25 cellular contexts compared by ENCODE assay signal in genomic region chr10:16929067-16929466, GRCh38.
DNase-seq lines count a peak whose midpoint lies in the region; ATAC-seq, FAIRE-seq and TF ChIP-seq lines count a peak whose summit lies in the region.
"Had no signal": no experiment of that assay in that cellular context is flagged by ENCODE, and none has a peak within 500 bp of the region (broad histone marks: within the 10 kb centered on the region; RNA-seq: fewer than 3 reads in every experiment).

No MANE protein-coding gene starts in this region.

- H3K4me3 ChIP-seq in H1 (ENCODE audit: extremely low read depth in 1 of 4, insufficient read depth in 2 of 4, low read depth in 3 of 4, low read length in 4 of 4): peak overlapping the region in 1 of 4 experiments; percentile 7; a peak in 1 of 8 replicates
- H3K4me3 ChIP-seq in mesodermal cell (ENCODE audit: extremely low read depth, insufficient read depth, low read length, poor library complexity, severe bottlenecking): no peak overlapping the region
- no peak overlapping the region for H3K4me3 ChIP-seq in smooth muscle cell
- no peak overlapping the region for H3K4me3 ChIP-seq in Peyer's patch
- H3K4me3 ChIP-seq: SJSA1 had no signal

- TF ChIP-seq CTCF in H1 (IDR thresholded peaks at IDR 0.05; ENCODE audit: control extremely low read depth in 1 of 3, insufficient read depth in 1 of 3, low read depth in 1 of 3, low read length in 3 of 3): no peak
- TF ChIP-seq CTCF in smooth muscle cell (IDR thresholded peaks at IDR 0.05; ENCODE audit: borderline replicate concordance, insufficient read depth, poor library complexity, severe bottlenecking): no peak
- no peak for TF ChIP-seq CTCF in Peyer's patch (IDR thresholded peaks at IDR 0.05)

- H4K8ac ChIP-seq in H1 (ENCODE audit: extremely low read depth, insufficient read depth, low read length): no peak overlapping the region

- no peaks in the 10 kb centered on the region for H3K79me1 ChIP-seq in H1 (ENCODE audit: low read depth, low read length)

- H4K20me1 ChIP-seq in H1 (replicated peaks in 1 of 2; ENCODE audit: control insufficient read depth in 1 of 2, insufficient read depth in 2 of 2, low read length in 2 of 2): no peaks in the 10 kb centered on the region
- no peaks in the 10 kb centered on the region for H4K20me1 ChIP-seq in smooth muscle cell (ENCODE audit: low read depth)

- H2BK5ac ChIP-seq in H1 (ENCODE audit: low read depth, low read length): no peak overlapping the region

- H3F3A ChIP-seq in smooth muscle cell (ENCODE audit: low read depth): no peaks in the 10 kb centered on the region

- H3K4me2 ChIP-seq in H1 (ENCODE audit: insufficient read depth in 1 of 2, low read depth in 2 of 2, low read length in 2 of 2) (0 out of 4 replicates have a peak overlapping the region, but pooled peaks of 1 of the 2 experiments have one; percentile 2), smooth muscle cell (no peak overlapping the region)

- TF ChIP-seq EP300 in H1 (IDR thresholded peaks at IDR 0.05; ENCODE audit: borderline replicate concordance in 1 of 2, low read depth in 2 of 2, low read length in 2 of 2): no peak

- H2BK15ac ChIP-seq in H1 (ENCODE audit: low read length): no peak overlapping the region

- H3K23ac ChIP-seq in H1 (ENCODE audit: insufficient read length): no peak overlapping the region

- no peaks in the 10 kb centered on the region for H3K23me2 ChIP-seq in H1 (ENCODE audit: low read depth, low read length)

- H3K27ac ChIP-seq in H1 (ENCODE audit: low read depth, low read length): no peak overlapping the region
- H3K27ac ChIP-seq in mesodermal cell (ENCODE audit: low read depth, low read length, severe bottlenecking): peak overlapping the region; percentile 23
- H3K27ac ChIP-seq in smooth muscle cell (ENCODE audit: low read depth): no peak overlapping the region
- no peak overlapping the region for H3K27ac ChIP-seq in Peyer's patch
- H3K27ac ChIP-seq: 22Rv1, C4-2B, SJSA1 had no signal

- CTCF ChIA-PET in H1 (lab: Charles Lee; ENCODE audit: partially characterized antibody): no interaction called here

- no peak overlapping the region for H3K56ac ChIP-seq in H1 (replicated peaks; ENCODE audit: insufficient read length, low read depth, low read length)

- no peak overlapping the region for H2BK20ac ChIP-seq in H1 (ENCODE audit: low read length)

- TF ChIP-seq RAD21 in H1 (IDR thresholded peaks at IDR 0.05 in 1 of 2, conservative IDR thresholded peaks at IDR 0.05 in 1 of 2; ENCODE audit: low read depth in 2 of 2, low read length in 2 of 2): no peak

- no peak overlapping the region for H3K14ac ChIP-seq in H1 (ENCODE audit: insufficient read length)

- no peaks in the 10 kb centered on the region for H3K36me3 ChIP-seq in H1 (ENCODE audit: control insufficient read depth in 2 of 4, insufficient read depth in 4 of 4, low read length in 3 of 4)
- no peaks in the 10 kb centered on the region for H3K36me3 ChIP-seq in mesodermal cell (ENCODE audit: control insufficient read depth, insufficient read depth, low read length)
- H3K36me3 ChIP-seq in smooth muscle cell (ENCODE audit: low read depth): no peaks in the 10 kb centered on the region
- peaks cover 0 to 5% (median 0%) of the 10 kb centered on the region in 3 donors for H3K36me3 ChIP-seq in Peyer's patch
- H3K36me3 ChIP-seq: SJSA1 had no signal

- TF ChIP-seq POLR2A in H1 (IDR thresholded peaks at IDR 0.05; ENCODE audit: control extremely low read depth in 1 of 2, low read depth in 2 of 2, low read length in 2 of 2) (no peak), Peyer's patch (IDR thresholded peaks at IDR 0.05) (no peak)

- H3K9me3 ChIP-seq in H1 (ENCODE audit: insufficient read depth in 2 of 2, low read depth in 1 of 2, low read length in 1 of 2) (no peaks in the 10 kb centered on the region), mesodermal cell (ENCODE audit: control insufficient read depth, low read length) (no peaks in the 10 kb centered on the region), smooth muscle cell (replicated peaks; ENCODE audit: low read depth) (no peaks in the 10 kb centered on the region), Peyer's patch (no peaks in the 10 kb centered on the region)
- H3K9me3 ChIP-seq: SJSA1 had no signal

- 52% methylated on average over 4 of the region's 4 CpGs; no CpG with 5 or more reads in 1 of the 2 experiments for WGBS in H1 (ENCODE audit: extremely low coverage in 1 of 2, insufficient coverage in 1 of 2, insufficient read length in 1 of 2, insufficient replicate concordance in 2 of 2, low coverage in 1 of 2, low lambda C conversion rate in 2 of 2, missing lambda C conversion rate in 1 of 2), 2 experiments
- 50 to 71% methylated on average over 2 of the region's 4 CpGs for WGBS in mesodermal cell (ENCODE audit: insufficient coverage in 2 of 2), 2 experiments
- WGBS in smooth muscle cell (ENCODE audit: low lambda C conversion rate): 53% methylated on average over 4 of the region's 4 CpGs

- no peak for FAIRE-seq in H1 (lab: Jason Lieb, UNC)
- FAIRE-seq: GM12891 had no signal

- no peak overlapping the region for H4K5ac ChIP-seq in H1 (ENCODE audit: insufficient read length, low read depth, low read length)

- ATAC-seq in GM21786 (IDR thresholded peaks at IDR 0.05; ENCODE audit: unreplicated experiment): no peak
- ATAC-seq: HCT116, Right ventricle myocardium inferior had no signal

- H3K4me1 ChIP-seq in H1 (replicated peaks in 1 of 4; ENCODE audit: control insufficient read depth in 3 of 4, insufficient read depth in 4 of 4, low read length in 3 of 4) (peaks cover 0 to 3% (median 0%) of the 10 kb centered on the region in 4 experiments; a peak in 3 of 7 replicates), mesodermal cell (ENCODE audit: control insufficient read depth, insufficient read depth, low read length, poor library complexity, severe bottlenecking) (peaks cover 11% of the 10 kb centered on the region), smooth muscle cell (ENCODE audit: low read depth) (peaks cover 3% of the 10 kb centered on the region), Peyer's patch (no peaks in the 10 kb centered on the region)

- H2BK120ac ChIP-seq in H1 (replicated peaks; ENCODE audit: low read depth, low read length): no peak overlapping the region

- peak; percentile 17 for DNase-seq in NCI-H748 (lab: John Stamatoyannopoulos, UW; ENCODE audit: unreplicated experiment)
- DNase-seq in NCI-H748 treated with DMSO at 0.1 percent for 48 hours (lab: John Stamatoyannopoulos, UW): no peak
- DNase-seq in H1 (ENCODE audit: low read depth in 1 of 2, low spot score in 2 of 2): no peak
- DNase-seq in smooth muscle cell (lab: John Stamatoyannopoulos, UW; ENCODE audit: unreplicated experiment): no peak
- no peak for DNase-seq in Peyer's patch
- no peak for DNase-seq in GM19238 (ENCODE audit: insufficient read length, low spot score)
- DNase-seq: CD8-positive, alpha-beta memory T cell; DMS 273 treated with DMSO at 0.1 percent for 48 hours; DMS79; EL; GF-D8; NCI-H1048; NCI-H1417; NCI-H1694; NCI-H2029 treated with DMSO at 0.1 percent for 48 hours; NCI-H2227 treated with DMSO at 0.1 percent for 48 hours; NCI-H526 treated with DMSO at 0.1 percent for 48 hours had no signal

- no peak overlapping the region for H3K18ac ChIP-seq in H1 (ENCODE audit: extremely low read depth, low read length)

- no peak overlapping the region for H2BK12ac ChIP-seq in H1 (ENCODE audit: low read depth, low read length)

- no peak overlapping the region for H2AK5ac ChIP-seq in H1 (ENCODE audit: low read depth, low read length)

- H2AFZ ChIP-seq in H1 (ENCODE audit: low read length): no peak overlapping the region
- peak overlapping the region; percentile 28 for H2AFZ ChIP-seq in smooth muscle cell (ENCODE audit: low read depth)

- H3K27me3 ChIP-seq in H1 (replicated peaks in 1 of 4; ENCODE audit: control insufficient read depth in 3 of 4, extremely low read depth in 1 of 4, insufficient read depth in 3 of 4, low read length in 3 of 4) (no peaks in the 10 kb centered on the region; a peak in 1 of 7 replicates), smooth muscle cell (ENCODE audit: low read depth) (no peaks in the 10 kb centered on the region), Peyer's patch (no peaks in the 10 kb centered on the region)
- H3K27me3 ChIP-seq: SJSA1 had no signal

- no peak overlapping the region for H3K4ac ChIP-seq in H1 (replicated peaks; ENCODE audit: insufficient read length, low read depth, low read length)

- H4K91ac ChIP-seq in H1 (replicated peaks; ENCODE audit: insufficient read length, low read length): no peak overlapping the region

- H3K9ac ChIP-seq in H1 (replicated peaks in 1 of 4; ENCODE audit: extremely low read depth in 1 of 4, low read depth in 3 of 4, low read length in 3 of 4) (no peak overlapping the region), smooth muscle cell (ENCODE audit: low read depth) (no peak overlapping the region)

- POLR2A ChIA-PET in H1 (lab: Charles Lee; ENCODE audit: partially characterized antibody): no interaction called here

- H3K79me2 ChIP-seq in H1 (ENCODE audit: control insufficient read depth in 1 of 2, insufficient read depth in 2 of 2, low read length in 2 of 2) (no peaks in the 10 kb centered on the region), smooth muscle cell (ENCODE audit: low read depth) (no peaks in the 10 kb centered on the region)

TF ChIP-seq in H1, 55 proteins besides CTCF, POLR2A, EP300 and RAD21:
- no peak for TF ChIP-seq KDM1A (IDR thresholded peaks at IDR 0.05; ENCODE audit: borderline replicate concordance, low read length)
- peak; percentile 80 for TF ChIP-seq NANOG (IDR thresholded peaks at IDR 0.05; ENCODE audit: insufficient read depth, low read depth, low read length, poor library complexity, severe bottlenecking)
- TF ChIP-seq SIRT6 (IDR thresholded peaks at IDR 0.05; ENCODE audit: low read length): no peak
- no peak for TF ChIP-seq EGR1 (IDR thresholded peaks at IDR 0.05; ENCODE audit: borderline replicate concordance, low read depth, low read length)
- no peak for TF ChIP-seq POU5F1 (IDR thresholded peaks at IDR 0.05; ENCODE audit: low read depth, low read length)
- 0 out of 2 replicates have a peak, but pooled peaks have one; percentile 22 for TF ChIP-seq YY1 (IDR thresholded peaks at IDR 0.05; ENCODE audit: low read depth, low read length)
- no peak for TF ChIP-seq SAP30 (IDR thresholded peaks at IDR 0.05; ENCODE audit: insufficient read depth, insufficient replicate concordance, low read length)
